ENCODE assay signal across 22 cellular contexts in the genomic region with DNA sequence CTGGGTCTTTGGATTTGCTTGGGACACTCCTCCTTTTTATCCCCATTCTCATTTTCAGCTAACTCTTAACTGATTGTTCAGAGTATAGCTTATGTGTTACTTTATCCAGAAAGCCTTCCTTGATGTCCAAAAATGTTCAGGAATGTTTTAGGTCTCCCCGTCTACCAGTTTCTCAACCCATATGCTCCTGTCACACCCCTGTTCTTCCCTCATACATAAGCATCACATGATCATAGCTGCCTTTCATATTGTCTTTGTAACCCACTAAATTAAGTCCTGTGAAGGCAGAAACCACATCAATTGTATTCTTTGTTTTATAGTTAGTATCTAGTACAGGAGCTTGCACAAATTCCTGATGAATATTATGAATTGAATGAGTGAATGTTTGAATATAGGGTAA.
"Had no signal": no experiment of that assay in that cellular context is flagged by ENCODE, and none has a peak within 500 bp of the region (broad histone marks: within the 10 kb centered on the region; RNA-seq: fewer than 3 reads in every experiment).

No MANE protein-coding gene starts in this region.

- H3K36me3 Mint-ChIP-seq: brain; naive thymus-derived CD8-positive, alpha-beta T cell had no signal

- H3K9ac ChIP-seq: parathyroid adenoma had no signal

- H3K4me1 ChIP-seq: parathyroid adenoma had no signal

- H3K27me3 ChIP-seq: dorsolateral prefrontal cortex, tibial artery had no signal

- H3K36me3 ChIP-seq: tibial artery had no signal

- H3K27me3 Mint-ChIP-seq: brain had no signal

- H3K4me3 ChIP-seq: dorsolateral prefrontal cortex, mucosa of descending colon, tibial artery had no signal

- H3K27ac ChIP-seq: dorsolateral prefrontal cortex, epithelial cell of prostate, parathyroid adenoma, tibial artery had no signal

- H2AFZ ChIP-seq: parathyroid adenoma had no signal

- ATAC-seq: activated CD4-positive, CD25-positive, alpha-beta regulatory T cell treated with anti-CD3 and anti-CD28 coated beads, Interleukin-2, amount 50 U/mL, for 24 hours; activated CD8-positive, alpha-beta T cell treated with anti-CD3 and anti-CD28 coated beads, Interleukin-2, amount 10 ng/mL, durations not matched to agents 7 days and 5 days; mucosa of descending colon; naive thymus-derived CD8-positive, alpha-beta T cell; stimulated activated naive CD8-positive, alpha-beta T cell treated with anti-CD3 and anti-CD28 coated beads, Interleukin-15, Interleukin-2, amounts not matched to agents 100 U/mL and 50 U/mL, for 24 hours had no signal

- H3K9me3 Mint-ChIP-seq: activated CD4-positive, alpha-beta T cell treated with anti-CD3 and anti-CD28 coated beads, Interleukin-2, amount 10 ng/mL, durations not matched to agents 7 days and 5 days; activated naive CD4-positive, alpha-beta T cell treated with anti-CD3 and anti-CD28 coated beads for 36 hours; activated T-cell treated with anti-CD3 and anti-CD28 coated beads, Interleukin-2, amount 50 U/mL, for 24 hours; naive thymus-derived CD8-positive, alpha-beta T cell; T-helper 1 cell treated with Interleukin-12 subunit alpha and Interleukin-12 subunit beta and Interleukin-4 antibody, amounts not matched to agents 30 μg/mL and 1 μg/mL, for 36 hours had no signal

- H3K9me3 ChIP-seq: mucosa of descending colon, tibial artery had no signal

- H3K4me1 Mint-ChIP-seq: activated CD4-positive, alpha-beta T cell treated with anti-CD3 and anti-CD28 coated beads, Interleukin-2, amount 10 ng/mL, durations not matched to agents 7 days and 5 days; naive thymus-derived CD8-positive, alpha-beta T cell had no signal

- H3K4me3 Mint-ChIP-seq: activated CD4-positive, alpha-beta T cell treated with anti-CD3 and anti-CD28 coated beads, Interleukin-2, amount 10 ng/mL, durations not matched to agents 7 days and 5 days; activated CD8-positive, alpha-beta T cell treated with anti-CD3 and anti-CD28 coated beads, Interleukin-2, amount 10 ng/mL, durations not matched to agents 7 days and 5 days; activated naive CD4-positive, alpha-beta T cell treated with anti-CD3 and anti-CD28 coated beads for 36 hours; activated T-cell treated with anti-CD3 and anti-CD28 coated beads, Interleukin-2, amount 50 U/mL, for 24 hours; brain; naive thymus-derived CD8-positive, alpha-beta T cell; T-helper 1 cell treated with Interleukin-12 subunit alpha and Interleukin-12 subunit beta and Interleukin-4 antibody, amounts not matched to agents 30 μg/mL and 1 μg/mL, for 36 hours had no signal

- DNase-seq: activated CD4-positive, alpha-beta T cell treated with anti-CD3 and anti-CD28 coated beads, Interleukin-2, amount 10 ng/mL, durations not matched to agents 7 days and 5 days; activated CD8-positive, alpha-beta T cell treated with anti-CD3 and anti-CD28 coated beads, Interleukin-2, amount 10 ng/mL, durations not matched to agents 7 days and 5 days; activated naive CD4-positive, alpha-beta T cell treated with anti-CD3 and anti-CD28 coated beads for 36 hours; activated T-cell treated with anti-CD3 and anti-CD28 coated beads, Interleukin-2, amount 50 U/mL, for 24 hours; caudate nucleus; dorsolateral prefrontal cortex; foreskin melanocyte; kidney; left ventricle myocardium superior; mucosa of descending colon; naive thymus-derived CD8-positive, alpha-beta T cell; retina; stimulated activated CD4-positive, alpha-beta T cell treated with anti-CD3 and anti-CD28 coated beads, Interleukin-12 subunit alpha, Interleukin-12 subunit beta, amount 100 ng/mL, for 4 hours; stimulated activated CD4-positive, alpha-beta T cell treated with anti-CD3 and anti-CD28 coated beads, Interleukin-1b, Interleukin-23, amount 100 ng/mL, for 48 hours; stimulated activated naive CD8-positive, alpha-beta T cell treated with anti-CD3 and anti-CD28 coated beads, Interleukin-15, Interleukin-2, amounts not matched to agents 100 U/mL and 50 U/mL, for 24 hours; substantia nigra; tibial artery had no signal

- H3K27ac Mint-ChIP-seq: activated CD4-positive, alpha-beta T cell treated with anti-CD3 and anti-CD28 coated beads, Interleukin-2, amount 10 ng/mL, durations not matched to agents 7 days and 5 days; activated CD8-positive, alpha-beta T cell treated with anti-CD3 and anti-CD28 coated beads, Interleukin-2, amount 10 ng/mL, durations not matched to agents 7 days and 5 days; activated naive CD4-positive, alpha-beta T cell treated with anti-CD3 and anti-CD28 coated beads for 36 hours; activated T-cell treated with anti-CD3 and anti-CD28 coated beads, Interleukin-2, amount 50 U/mL, for 24 hours; naive thymus-derived CD8-positive, alpha-beta T cell; T-helper 1 cell treated with Interleukin-12 subunit alpha and Interleukin-12 subunit beta and Interleukin-4 antibody, amounts not matched to agents 30 μg/mL and 1 μg/mL, for 36 hours had no signal

- H3K79me2 ChIP-seq: parathyroid adenoma had no signal
